ENCODE assay signal across 19 cellular contexts in the genomic region with DNA sequence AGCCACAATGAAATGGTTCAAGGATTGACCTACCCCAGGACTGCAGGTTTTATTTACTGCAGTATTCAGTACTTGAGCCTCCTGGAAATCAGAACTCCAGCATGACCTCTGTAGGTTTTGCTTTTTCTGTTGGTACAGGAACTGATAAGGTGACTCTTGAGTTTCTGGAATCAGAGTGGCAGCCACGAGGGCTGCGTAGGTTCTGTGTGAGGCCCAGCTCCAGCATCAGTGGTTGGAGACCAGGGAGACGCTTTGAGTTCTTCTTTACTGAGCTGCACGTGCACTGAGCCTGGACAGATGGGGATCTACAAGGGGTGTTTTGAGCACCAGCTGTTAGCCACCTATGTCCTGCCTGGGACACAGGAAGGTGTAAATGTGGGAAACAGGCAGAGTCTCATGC.
A peak's percentile ranks its signal among the peaks of the same experiment; 100 is the strongest.
DNase-seq lines count a peak whose midpoint lies in the region; ATAC-seq, FAIRE-seq and TF ChIP-seq lines count a peak whose summit lies in the region.
"Had no signal": no experiment of that assay in that cellular context is flagged by ENCODE, and none has a peak within 500 bp of the region (broad histone marks: within the 10 kb centered on the region; RNA-seq: fewer than 3 reads in every experiment).

No MANE protein-coding gene starts in this region.

- H3K9me3 ChIP-seq in astrocyte (ENCODE audit: insufficient read depth, low read depth, low read length) = no peaks in the 10 kb centered on the region
- no peaks in the 10 kb centered on the region for H3K9me3 ChIP-seq in mesodermal cell (ENCODE audit: control insufficient read depth, low read length)
- H3K9me3 ChIP-seq: esophagus squamous epithelium, neutrophil, suprapubic skin had no signal

- peak overlapping the region; percentile 90 for H2AFZ ChIP-seq in GM23338
- no peak overlapping the region for H2AFZ ChIP-seq in astrocyte (ENCODE audit: low read depth, low read length)

- H3K79me2 ChIP-seq in GM23338 (replicated peaks; ENCODE audit: insufficient read depth) (no peaks in the 10 kb centered on the region), astrocyte (ENCODE audit: insufficient read depth, low read length) (no peaks in the 10 kb centered on the region)

- H3K4me2 ChIP-seq in GM23338 (no peak overlapping the region), astrocyte (ENCODE audit: low read length) (peak overlapping the region; percentile 75)

- peak overlapping the region; percentile 67 for H3K9ac ChIP-seq in astrocyte (ENCODE audit: low read length)

- TF ChIP-seq CTCF in AG04449 (IDR thresholded peaks at IDR 0.05; ENCODE audit: insufficient read depth, low read length, missing control alignments) (no peak), GM23338 (conservative IDR thresholded peaks at IDR 0.05; ENCODE audit: low read depth in 2 of 2) (no peak), astrocyte (IDR thresholded peaks at IDR 0.05; ENCODE audit: insufficient read depth, low read depth, low read length) (no peak)

- peaks cover 9% of the 10 kb centered on the region for H3K4me1 ChIP-seq in GM23338 (ENCODE audit: insufficient read depth)
- H3K4me1 ChIP-seq in astrocyte (ENCODE audit: insufficient read depth, low read length) = peaks cover 39% of the 10 kb centered on the region
- H3K4me1 ChIP-seq in mesodermal cell (ENCODE audit: control insufficient read depth, insufficient read depth, low read length, poor library complexity, severe bottlenecking) = peaks cover 33% of the 10 kb centered on the region

- H3K27ac Mint-ChIP-seq in GM23338 (peak overlapping the region; percentile 1; the same call in 1 of the 2 replicates), astrocyte (ENCODE audit: unreplicated experiment) (peak overlapping the region; percentile 96)
- H3K27ac Mint-ChIP-seq: activated CD4-positive, alpha-beta T cell treated with anti-CD3 and anti-CD28 coated beads, Interleukin-2, amount 10 ng/mL, durations not matched to agents 7 days and 5 days had no signal

- H3F3A ChIP-seq in GM23338 (replicated peaks; ENCODE audit: low read depth) = no peaks in the 10 kb centered on the region

- ATAC-seq in GM23338 = no peak
- ATAC-seq: left colon had no signal

- no peaks in the 10 kb centered on the region for H3K36me3 Mint-ChIP-seq in GM23338 (ENCODE audit: low read depth)
- H3K36me3 Mint-ChIP-seq in astrocyte (ENCODE audit: low read depth, unreplicated experiment) = no peaks in the 10 kb centered on the region

- H3K4me3 Mint-ChIP-seq in GM23338 = no peak overlapping the region
- H3K4me3 Mint-ChIP-seq in astrocyte (ENCODE audit: unreplicated experiment) = peak overlapping the region; percentile 60
- H3K4me3 Mint-ChIP-seq: activated CD4-positive, alpha-beta T cell treated with anti-CD3 and anti-CD28 coated beads, Interleukin-2, amount 10 ng/mL, durations not matched to agents 7 days and 5 days; central memory CD8-positive, alpha-beta T cell had no signal

- peaks cover 15% of the 10 kb centered on the region for H3K4me1 Mint-ChIP-seq in GM23338
- peaks cover 42% of the 10 kb centered on the region for H3K4me1 Mint-ChIP-seq in astrocyte (ENCODE audit: low read depth, unreplicated experiment)
- H3K4me1 Mint-ChIP-seq: central memory CD8-positive, alpha-beta T cell had no signal

- no peaks in the 10 kb centered on the region for H3K9me2 ChIP-seq in GM23338 (ENCODE audit: insufficient read depth)

- POLR2A ChIA-PET in AG04449 (lab: Yijun Ruan, JAX) = interaction anchor here (0.9 to 2.2 kb wide), 3 partner anchors 8 to 223 kb away, joined by 3 to 17 read pairs (median 3); a partner anchor contains a TSS

- H3K27me3 Mint-ChIP-seq in GM23338 (ENCODE audit: insufficient read depth, low read depth, poor library complexity) (peaks cover 2% of the 10 kb centered on the region), astrocyte (ENCODE audit: low read depth, unreplicated experiment) (no peaks in the 10 kb centered on the region)
- H3K27me3 Mint-ChIP-seq: activated CD4-positive, alpha-beta T cell treated with anti-CD3 and anti-CD28 coated beads, Interleukin-2, amount 10 ng/mL, durations not matched to agents 7 days and 5 days; central memory CD8-positive, alpha-beta T cell had no signal

- H3K36me3 ChIP-seq in GM23338 (ENCODE audit: insufficient read depth) = no peaks in the 10 kb centered on the region
- no peaks in the 10 kb centered on the region for H3K36me3 ChIP-seq in astrocyte (ENCODE audit: insufficient read depth, low read length)
- peaks cover 4% of the 10 kb centered on the region for H3K36me3 ChIP-seq in mesodermal cell (ENCODE audit: control insufficient read depth, insufficient read depth, low read length)
- H3K36me3 ChIP-seq: esophagus squamous epithelium, neutrophil, suprapubic skin had no signal

- WGBS in mesodermal cell (ENCODE audit: insufficient coverage in 2 of 2), 2 experiments = 81 to 92% methylated on average over 3 to 4 of the region's 4 CpGs

- H3K27me3 ChIP-seq in GM23338 (ENCODE audit: insufficient read depth) = no peaks in the 10 kb centered on the region
- H3K27me3 ChIP-seq in astrocyte (ENCODE audit: insufficient read depth, low read length) = no peaks in the 10 kb centered on the region
- H3K27me3 ChIP-seq: esophagus squamous epithelium, neutrophil, suprapubic skin had no signal

- H4K20me1 ChIP-seq in GM23338 (replicated peaks; ENCODE audit: insufficient read depth) (no peaks in the 10 kb centered on the region), astrocyte (ENCODE audit: insufficient read depth, low read length) (no peaks in the 10 kb centered on the region)

- CTCF ChIA-PET in AG04449 (lab: Yijun Ruan, JAX) = interaction anchor here (1.0 to 1.5 kb wide), 3 partner anchors 11 to 20 kb away, joined by 3 to 7 read pairs (median 4); no protein-coding TSS in a partner anchor

- H3K27ac ChIP-seq in GM23338 (ENCODE audit: low read depth) (no peak overlapping the region), astrocyte (ENCODE audit: low read depth, low read length) (no peak overlapping the region), mesodermal cell (ENCODE audit: low read depth, low read length, severe bottlenecking) (peak overlapping the region; percentile 93)
- H3K27ac ChIP-seq: neutrophil, suprapubic skin had no signal

- no peak for FAIRE-seq in astrocyte (lab: Jason Lieb, UNC)
- FAIRE-seq: GM18507, TTC549 had no signal

- no peaks in the 10 kb centered on the region for H3K9me3 Mint-ChIP-seq in GM23338
- no peaks in the 10 kb centered on the region for H3K9me3 Mint-ChIP-seq in astrocyte (ENCODE audit: unreplicated experiment)
- H3K9me3 Mint-ChIP-seq: activated CD4-positive, alpha-beta T cell treated with anti-CD3 and anti-CD28 coated beads, Interleukin-2, amount 10 ng/mL, durations not matched to agents 7 days and 5 days; central memory CD8-positive, alpha-beta T cell had no signal

- peak overlapping the region; percentile 1; the same call in 1 of the 2 replicates for H3K4me3 ChIP-seq in AG04449 (ENCODE audit: low read depth, low read length)
- H3K4me3 ChIP-seq in GM23338 = no peak overlapping the region
- H3K4me3 ChIP-seq in astrocyte (ENCODE audit: insufficient read depth, low read depth, low read length) = no peak overlapping the region
- H3K4me3 ChIP-seq in mesodermal cell (ENCODE audit: extremely low read depth, insufficient read depth, low read length, poor library complexity, severe bottlenecking) = no peak overlapping the region
- H3K4me3 ChIP-seq: esophagus squamous epithelium, suprapubic skin had no signal

- DNase-seq in AG04449 (ENCODE audit: low read depth, low spot score) (no peak), GM23338 (ENCODE audit: low spot score) (no peak), astrocyte (ENCODE audit: low read depth) (no peak), cerebellar nuclear complex (lab: John Stamatoyannopoulos, UW) (no peak), OCI-M2 (lab: John Stamatoyannopoulos, UW; ENCODE audit: unreplicated experiment) (no peak), SKM-1 (lab: John Stamatoyannopoulos, UW; ENCODE audit: unreplicated experiment) (no peak)
- DNase-seq: activated CD4-positive, alpha-beta T cell treated with anti-CD3 and anti-CD28 coated beads, Interleukin-2, amount 10 ng/mL, durations not matched to agents 7 days and 5 days; activated naive CD4-positive, alpha-beta T cell treated with Interleukin-2 at 50 U/mL for 16 hours; effector CD4-positive, alpha-beta T cell; EL; esophagus squamous epithelium; left colon; NCI-H1105 treated with DMSO at 0.1 percent for 48 hours had no signal

TF ChIP-seq in GM23338, 12 proteins besides CTCF, POLR2A, EP300 and RAD21 (continues in another document):
- TF ChIP-seq, protein P1, sequence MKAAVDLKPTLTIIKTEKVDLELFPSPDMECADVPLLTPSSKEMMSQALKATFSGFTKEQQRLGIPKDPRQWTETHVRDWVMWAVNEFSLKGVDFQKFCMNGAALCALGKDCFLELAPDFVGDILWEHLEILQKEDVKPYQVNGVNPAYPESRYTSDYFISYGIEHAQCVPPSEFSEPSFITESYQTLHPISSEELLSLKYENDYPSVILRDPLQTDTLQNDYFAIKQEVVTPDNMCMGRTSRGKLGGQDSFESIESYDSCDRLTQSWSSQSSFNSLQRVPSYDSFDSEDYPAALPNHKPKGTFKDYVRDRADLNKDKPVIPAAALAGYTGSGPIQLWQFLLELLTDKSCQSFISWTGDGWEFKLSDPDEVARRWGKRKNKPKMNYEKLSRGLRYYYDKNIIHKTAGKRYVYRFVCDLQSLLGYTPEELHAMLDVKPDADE (IDR thresholded peaks at IDR 0.05) = no peak
- TF ChIP-seq NANOG (IDR thresholded peaks at IDR 0.05; ENCODE audit: borderline replicate concordance) = no peak
- TF ChIP-seq POLR2AphosphoS5 (IDR thresholded peaks at IDR 0.05; ENCODE audit: low read depth) = no peak
